In the genomic region with DNA sequence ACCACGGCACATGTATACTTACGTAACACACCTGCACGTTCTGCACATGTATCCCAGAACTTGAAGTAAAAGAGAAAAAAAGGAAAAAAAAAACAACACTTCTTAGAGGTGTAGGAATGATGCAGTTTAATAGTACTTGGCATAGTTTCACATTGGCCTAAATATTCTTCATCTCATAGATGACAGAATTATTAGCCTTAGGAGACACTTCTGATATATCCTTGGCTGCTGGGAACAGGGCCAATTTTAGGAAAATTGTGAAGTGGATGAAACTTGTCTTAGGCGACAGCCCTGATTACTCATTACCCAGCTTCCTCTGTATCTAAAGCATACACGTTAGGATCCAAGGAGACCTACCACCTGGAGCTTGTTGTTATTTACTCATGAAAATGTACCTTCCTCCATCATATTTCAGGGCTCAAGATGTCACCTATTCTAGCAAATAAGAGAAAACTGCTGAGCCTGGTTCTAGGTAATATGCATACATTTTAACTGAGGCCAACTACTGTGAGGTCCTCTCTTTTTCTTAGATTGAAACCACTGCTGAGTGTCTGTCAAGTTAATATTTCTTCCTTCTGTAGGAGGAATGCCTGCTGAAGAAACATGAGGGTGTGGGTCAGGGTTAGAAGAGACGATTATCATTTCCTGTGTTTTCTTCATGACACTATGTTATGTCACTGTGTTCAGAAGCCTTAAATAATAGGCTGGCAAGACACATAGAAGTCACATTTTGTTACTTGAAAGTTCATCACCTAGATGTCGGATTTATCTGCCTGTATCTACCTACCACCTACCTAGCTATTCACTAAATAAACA, we compare ENCODE assay signal across 20 cellular contexts. TPM values are rescaled to one million over a fixed set of nuclear protein-coding genes. Genes with fewer than 3 reads are reported as not detected.
A peak's percentile ranks its signal among the peaks of the same experiment; 100 is the strongest.
DNase-seq lines count a peak whose midpoint lies in the region; ATAC-seq and TF ChIP-seq lines count a peak whose summit lies in the region.
"Had no signal": no experiment of that assay in that cellular context is flagged by ENCODE, and none has a peak within 500 bp of the region (broad histone marks: within the 10 kb centered on the region; RNA-seq: fewer than 3 reads in every experiment).

No MANE protein-coding gene starts in this region.

- 49 to 53% (median 51%) methylated on average over 7 of the region's 7 CpGs for WGBS in adrenal gland, 4 donors
- WGBS in mesenchymal stem cell, result 18% methylated on average over 4 of the region's 7 CpGs

- H2BK120ac ChIP-seq in mesenchymal stem cell (ENCODE audit: low read depth, low read length), result no peak overlapping the region

- no peaks in the 10 kb centered on the region for H3K36me3 Mint-ChIP-seq in naive thymus-derived CD4-positive, alpha-beta T cell
- H3K36me3 Mint-ChIP-seq: activated naive CD4-positive, alpha-beta T cell treated with anti-CD3 and anti-CD28 coated beads, Interleukin-2, amount 50 U/mL, for 72 hours; natural killer cell had no signal

- H3K4me3 Mint-ChIP-seq in naive thymus-derived CD4-positive, alpha-beta T cell, result no peak overlapping the region
- H3K4me3 Mint-ChIP-seq: natural killer cell had no signal

- no peak overlapping the region for H2BK15ac ChIP-seq in mesenchymal stem cell (ENCODE audit: low read depth, poor library complexity, severe bottlenecking)

- no peak overlapping the region for H4K91ac ChIP-seq in mesenchymal stem cell (ENCODE audit: low read length)

- H3K36me3 ChIP-seq in HEK293 (ENCODE audit: control insufficient read depth in 2 of 2, insufficient read depth in 1 of 2, low read length in 2 of 2), result no peaks in the 10 kb centered on the region
- no peaks in the 10 kb centered on the region for H3K36me3 ChIP-seq in adrenal gland (replicated peaks in 1 of 2)
- H3K36me3 ChIP-seq in mesenchymal stem cell (ENCODE audit: control insufficient read depth in 1 of 2, insufficient read depth in 2 of 2, low read depth in 1 of 2, low read length in 2 of 2), result no peaks in the 10 kb centered on the region
- H3K36me3 ChIP-seq in naive thymus-derived CD4-positive, alpha-beta T cell (ENCODE audit: control insufficient read depth in 2 of 3, insufficient read depth in 3 of 3, low read length in 3 of 3), result no peaks in the 10 kb centered on the region
- H3K36me3 ChIP-seq: BLaER1, heart right ventricle, MG63, sigmoid colon had no signal

- H3K4me1 Mint-ChIP-seq in naive thymus-derived CD4-positive, alpha-beta T cell, result no peaks in the 10 kb centered on the region
- H3K4me1 Mint-ChIP-seq: natural killer cell had no signal

- H3K9ac ChIP-seq in mesenchymal stem cell (ENCODE audit: low read length), result no peak overlapping the region
- H3K9ac ChIP-seq: BLaER1 had no signal

- TF ChIP-seq POLR2A in adrenal gland (IDR thresholded peaks at IDR 0.05), result no peak

- DNase-seq in AG10803 (ENCODE audit: low read depth) (peak; percentile 25), adrenal gland (peak in 4 of 7 donors; percentile 29 to 45 (median 37)), mesenchymal stem cell (peak; percentile 50), HPDE6-E6E7 (ENCODE audit: extremely low spot score) (no peak), AG08396 (ENCODE audit: low spot score) (no peak), SIG-M5 treated with dmso at 0.1 percent for 504 hours (lab: John Stamatoyannopoulos, UW; ENCODE audit: unreplicated experiment) (no peak)
- no peak for DNase-seq in naive thymus-derived CD4-positive, alpha-beta T cell
- DNase-seq: cerebellar nuclear complex; DND-41; H7; heart right ventricle; left colon; MG63; natural killer cell; sigmoid colon; stimulated activated naive CD4-positive, alpha-beta T cell had no signal

- no peaks in the 10 kb centered on the region for H3K79me1 ChIP-seq in mesenchymal stem cell (replicated peaks; ENCODE audit: low read length, poor library complexity, severe bottlenecking)

- H2BK5ac ChIP-seq in mesenchymal stem cell (ENCODE audit: low read depth, low read length, poor library complexity, severe bottlenecking), result no peak overlapping the region

- intact Hi-C loops in adrenal gland (cut with DNase I), result no loop called here
- intact Hi-C loops in naive thymus-derived CD4-positive, alpha-beta T cell (cut with micrococcal nuclease), result no loop called here

- no peak overlapping the region for H3K23ac ChIP-seq in mesenchymal stem cell (ENCODE audit: low read length in 2 of 2)

- peaks cover 0 to 8% (median 3%) of the 10 kb centered on the region in 5 donors for H3K27me3 Mint-ChIP-seq in naive thymus-derived CD4-positive, alpha-beta T cell

- no peak overlapping the region for H2AFZ ChIP-seq in mesenchymal stem cell (ENCODE audit: low read depth, low read length)

- TF ChIP-seq CTCF in AG10803 (conservative IDR thresholded peaks at IDR 0.05; ENCODE audit: low read length) (no peak), HEK293 (tag by site-specific recombination; IDR thresholded peaks at IDR 0.05) (no peak), adrenal gland (IDR thresholded peaks at IDR 0.05) (no peak)

- no peak for ATAC-seq in naive thymus-derived CD4-positive, alpha-beta T cell
- ATAC-seq: activated CD4-positive, CD25-positive, alpha-beta regulatory T cell treated with anti-CD3 and anti-CD28 coated beads, Interleukin-2, amount 50 U/mL, for 24 hours; activated naive CD4-positive, alpha-beta T cell treated with anti-CD3 and anti-CD28 coated beads, Interleukin-2, amount 50 U/mL, for 72 hours; left colon; natural killer cell had no signal

- H2AK5ac ChIP-seq in mesenchymal stem cell (ENCODE audit: low read length, severe bottlenecking), result no peak overlapping the region

- no peak overlapping the region for H2BK12ac ChIP-seq in mesenchymal stem cell (ENCODE audit: low read length in 2 of 2)

- no peak overlapping the region for H4K8ac ChIP-seq in mesenchymal stem cell (ENCODE audit: low read length)

- H3K27me3 ChIP-seq in adrenal gland, result no peaks in the 10 kb centered on the region
- H3K27me3 ChIP-seq in mesenchymal stem cell (ENCODE audit: control insufficient read depth in 1 of 2, insufficient read depth in 1 of 2, low read length in 2 of 2), result no peaks in the 10 kb centered on the region
- no peaks in the 10 kb centered on the region for H3K27me3 ChIP-seq in naive thymus-derived CD4-positive, alpha-beta T cell (ENCODE audit: control insufficient read depth in 2 of 2, insufficient read depth in 2 of 2, low read length in 2 of 2)
- H3K27me3 ChIP-seq: BLaER1, heart right ventricle, MG63, sigmoid colon had no signal

- H3K14ac ChIP-seq in mesenchymal stem cell (ENCODE audit: low read length in 2 of 2), result no peak overlapping the region

- H3K4ac ChIP-seq in mesenchymal stem cell (ENCODE audit: low read depth in 1 of 2, low read length in 2 of 2), result no peak overlapping the region

- CTCF ChIA-PET in HEK293 (lab: Yijun Ruan, JAX), result no interaction called here
- CTCF ChIA-PET in naive thymus-derived CD4-positive, alpha-beta T cell (lab: Charles Lee), result no interaction called here

- H3K4me3 ChIP-seq in AG10803 (ENCODE audit: low read length), result no peak overlapping the region
- no peak overlapping the region for H3K4me3 ChIP-seq in HEK293 (ENCODE audit: low read depth, low read length)
- H3K4me3 ChIP-seq in adrenal gland, result no peak overlapping the region
- H3K4me3 ChIP-seq in mesenchymal stem cell (ENCODE audit: insufficient read depth in 1 of 2, low read depth in 1 of 2, low read length in 2 of 2), result no peak overlapping the region
- H3K4me3 ChIP-seq in naive thymus-derived CD4-positive, alpha-beta T cell (ENCODE audit: low read length), result no peak overlapping the region
- H3K4me3 ChIP-seq: BLaER1, heart right ventricle, MG63, sigmoid colon had no signal

- peaks cover 5% of the 10 kb centered on the region; the same call in 1 of the 2 replicates for H3K4me1 ChIP-seq in HEK293 (ENCODE audit: control insufficient read depth, insufficient read depth, low read length)
- peaks cover 0 to 12% of the 10 kb centered on the region in 2 donors for H3K4me1 ChIP-seq in adrenal gland (replicated peaks in 1 of 2)
- no peaks in the 10 kb centered on the region for H3K4me1 ChIP-seq in mesenchymal stem cell (ENCODE audit: control insufficient read depth, insufficient read depth, low read depth, low read length)
- no peaks in the 10 kb centered on the region for H3K4me1 ChIP-seq in naive thymus-derived CD4-positive, alpha-beta T cell (ENCODE audit: control insufficient read depth in 2 of 2, insufficient read depth in 2 of 2, low read length in 2 of 2)
- H3K4me1 ChIP-seq: BLaER1 had no signal

- no peaks in the 10 kb centered on the region for H3K9me3 Mint-ChIP-seq in naive thymus-derived CD4-positive, alpha-beta T cell
- H3K9me3 Mint-ChIP-seq: activated naive CD4-positive, alpha-beta T cell treated with anti-CD3 and anti-CD28 coated beads, Interleukin-2, amount 50 U/mL, for 72 hours; natural killer cell had no signal

- H3K9me3 ChIP-seq in HEK293 (ENCODE audit: control insufficient read depth, insufficient read depth, low read depth, low read length) (no peaks in the 10 kb centered on the region), adrenal gland (replicated peaks in 1 of 3) (no peaks in the 10 kb centered on the region), mesenchymal stem cell (ENCODE audit: control insufficient read depth, low read length) (no peaks in the 10 kb centered on the region)
- no peaks in the 10 kb centered on the region for H3K9me3 ChIP-seq in naive thymus-derived CD4-positive, alpha-beta T cell (ENCODE audit: control insufficient read depth in 2 of 3, low read length in 3 of 3)
- H3K9me3 ChIP-seq: BLaER1, MG63, sigmoid colon had no signal

- no peak overlapping the region for H3K27ac ChIP-seq in HEK293 (ENCODE audit: extremely low read depth, low read depth, low read length)
- peak overlapping the region in 1 of 5 donors; percentile 4 for H3K27ac ChIP-seq in adrenal gland
- peak overlapping the region; percentile 12 for H3K27ac ChIP-seq in mesenchymal stem cell (ENCODE audit: low read length, poor library complexity, severe bottlenecking)
- H3K27ac ChIP-seq in naive thymus-derived CD4-positive, alpha-beta T cell (ENCODE audit: low read depth, low read length), result no peak overlapping the region
- H3K27ac ChIP-seq: BLaER1 had no signal

- POLR2A ChIA-PET in HEK293 (lab: Yijun Ruan, JAX), result no interaction called here
- POLR2A ChIA-PET in naive thymus-derived CD4-positive, alpha-beta T cell (lab: Charles Lee), result interaction anchor here (0.6 kb wide), 1 partner anchor 232 kb away, joined by 3 read pairs; no protein-coding TSS in a partner anchor

- no peak overlapping the region for H3K4me2 ChIP-seq in mesenchymal stem cell (ENCODE audit: low read length, poor library complexity, severe bottlenecking)
- H3K4me2 ChIP-seq: BLaER1 had no signal

- no peak overlapping the region for H3K27ac Mint-ChIP-seq in naive thymus-derived CD4-positive, alpha-beta T cell
- H3K27ac Mint-ChIP-seq: activated naive CD4-positive, alpha-beta T cell treated with anti-CD3 and anti-CD28 coated beads, Interleukin-2, amount 50 U/mL, for 72 hours; natural killer cell had no signal

- H3K18ac ChIP-seq in mesenchymal stem cell (ENCODE audit: low read depth in 1 of 2, low read length in 2 of 2), result no peak overlapping the region

TF ChIP-seq in HEK293, 187 proteins besides CTCF, POLR2A, EP300 and RAD21 (continues in another document):
- no peak for TF ChIP-seq ZFP41 (tag by site-specific recombination; IDR thresholded peaks at IDR 0.05; ENCODE audit: borderline replicate concordance)

RNA-seq across cellular contexts. Expression of gene CPED1, which starts 44.3 kb away (rescaled TPM):
- 10 to 100 TPM; 17.9 to 72.2 (median 49.9) TPM for total RNA-seq in adrenal gland
- 10 to 100 TPM in 1 of 3 donors, 1 to 10 TPM in 2; 5.2 to 13.9 (median 6.4) TPM for polyA plus RNA-seq in adrenal gland
- 39.3 TPM for polyA plus RNA-seq in mesenchymal stem cell (2013, experiment 1 of 2)
- polyA plus RNA-seq in mesenchymal stem cell (2013, experiment 2 of 2), result 41.4 TPM
- 1 to 10 TPM in 1 of 5 experiments, under 1 TPM in 4; 0.10 to 4.5 (median 0.40) TPM for total RNA-seq in naive thymus-derived CD4-positive, alpha-beta T cell
- not detected for polyA plus RNA-seq in naive thymus-derived CD4-positive, alpha-beta T cell
- total RNA-seq: activated naive CD4-positive, alpha-beta T cell treated with anti-CD3 and anti-CD28 coated beads, Interleukin-2, amount 50 U/mL, for 72 hours; H7 had no signal

Comparison
In these comparisons a context has a peak if more than half of its experiments do, and no peak if none do; other contexts are left out.
1. DNase-seq: peak in AG10803 (single experiment), adrenal gland (4 of 7) and mesenchymal stem cell (single experiment); none in naive thymus-derived CD4-positive, alpha-beta T cell (0 of 9), HPDE6-E6E7 (single experiment), AG08396 (single experiment) and SIG-M5 treated with dmso at 0.1 percent for 504 hours (single experiment).